12 cellular contexts compared by ENCODE assay signal in genomic region chr6:71194730-71195129, GRCh38.
A peak's percentile ranks its signal among the peaks of the same experiment; 100 is the strongest.
DNase-seq lines count a peak whose midpoint lies in the region; ATAC-seq and TF ChIP-seq lines count a peak whose summit lies in the region.
"Had no signal": no experiment of that assay in that cellular context is flagged by ENCODE, and none has a peak within 500 bp of the region (broad histone marks: within the 10 kb centered on the region; RNA-seq: fewer than 3 reads in every experiment).

No MANE protein-coding gene starts in this region.

- CTCF ChIA-PET in A673 (lab: Charles Lee): no interaction called here

- H3K36me3 ChIP-seq in A673 (ENCODE audit: insufficient read depth, low read length, poor library complexity, severe bottlenecking): no peaks in the 10 kb centered on the region
- no peaks in the 10 kb centered on the region for H3K36me3 ChIP-seq in MG63
- H3K36me3 ChIP-seq: BE2C had no signal

- BruUV-seq in A673 (replicated peaks; lab: Mats Ljungman, UMichigan): no TSS peak

- H3K27ac ChIP-seq in A673 (ENCODE audit: low read depth, low read length, poor library complexity, severe bottlenecking): no peak overlapping the region

- H3K4me1 ChIP-seq in A673 (ENCODE audit: insufficient read depth, low read length, poor library complexity, severe bottlenecking): peaks cover 9% of the 10 kb centered on the region
- H3K4me1 ChIP-seq: BE2C had no signal

- TF ChIP-seq CTCF in A673 (conservative IDR thresholded peaks at IDR 0.05; ENCODE audit: low read depth, low read length): no peak

- DNase-seq in A673 (ENCODE audit: low spot score): peak; percentile 17
- peak; percentile 9 for DNase-seq in H4 (ENCODE audit: low spot score)
- DNase-seq in astrocyte of the hippocampus (ENCODE audit: low read depth, low spot score): peak; percentile 75
- peak; percentile 85 for DNase-seq in iris pigment epithelial cell (ENCODE audit: low read depth)
- no peak for DNase-seq in MG63
- no peak for DNase-seq in anterior cingulate cortex (lab: John Stamatoyannopoulos, UW)
- no peak for DNase-seq in NCI-H82 treated with DMSO at 0.1 percent for 48 hours (lab: John Stamatoyannopoulos, UW; ENCODE audit: unreplicated experiment)
- DNase-seq: activated CD8-positive, alpha-beta T cell treated with anti-CD3 and anti-CD28 coated beads for 36 hours; BE2C; MM.1S; stimulated activated CD4-positive, alpha-beta T cell treated with anti-CD3 and anti-CD28 coated beads, Interleukin-12 subunit alpha, Interleukin-12 subunit beta, amount 100 ng/mL, for 4 hours had no signal

- H3K9me3 ChIP-seq in A673 (ENCODE audit: low read depth, low read length, poor library complexity, severe bottlenecking) (no peaks in the 10 kb centered on the region), MG63 (no peaks in the 10 kb centered on the region)
- H3K9me3 ChIP-seq: BE2C had no signal

- POLR2A ChIA-PET in A673 (lab: Charles Lee; ENCODE audit: low non-redundant PET): no interaction called here

- no peak overlapping the region for H3K4me3 ChIP-seq in A673 (ENCODE audit: low read depth, low read length, poor library complexity, severe bottlenecking)
- no peak overlapping the region for H3K4me3 ChIP-seq in MG63

- intact Hi-C loops in A673 (cut with micrococcal nuclease; ENCODE audit: unreplicated experiment): loop anchor here (5.0 to 10.0 kb wide), 2 partner anchors 318 to 890 kb away; no protein-coding TSS in a partner anchor

- ATAC-seq in GM18519 (IDR thresholded peaks at IDR 0.05; ENCODE audit: low FRiP score, unreplicated experiment): no peak
- ATAC-seq: activated CD8-positive, alpha-beta T cell treated with anti-CD3 and anti-CD28 coated beads for 36 hours had no signal

- H3K27me3 ChIP-seq in A673 (replicated peaks; ENCODE audit: insufficient read depth, low read depth, low read length, poor library complexity) (no peaks in the 10 kb centered on the region), MG63 (no peaks in the 10 kb centered on the region)
- H3K27me3 ChIP-seq: BE2C had no signal

Comparison
In these comparisons a context has a peak if more than half of its experiments do, and no peak if none do; other contexts are left out.
1. DNase-seq: peak in A673 (single experiment), H4 (single experiment), astrocyte of the hippocampus (single experiment) and iris pigment epithelial cell (single experiment); none in MG63 (single experiment), anterior cingulate cortex (0 of 58) and NCI-H82 treated with DMSO at 0.1 percent for 48 hours (single experiment).